In genomic region chr10:8830064-8830463, GRCh38 we compare ENCODE assay signal across 24 cellular contexts.
"Had no signal": no experiment of that assay in that cellular context is flagged by ENCODE, and none has a peak within 500 bp of the region (broad histone marks: within the 10 kb centered on the region; RNA-seq: fewer than 3 reads in every experiment).

No MANE protein-coding gene starts in this region.

- H3K27ac Mint-ChIP-seq: memory B cell; natural killer cell treated with Interleukin-12 subunit alpha and Interleukin-12 subunit beta and Interleukin-15 and Interleukin-18, amount 100 ng/mL, for 72 hours; neural progenitor cell; stimulated activated memory B cell treated with anti-CD40 and anti-IgM and Interleukin-4, amounts not matched to agents 10 μg/mL and 1 μg/mL and 100 μg/mL, for 72 hours; stimulated activated naive CD8-positive, alpha-beta T cell treated with anti-CD3 and anti-CD28 coated beads, Interleukin-15, amount 100 ng/mL, for 72 hours had no signal

- H3K27me3 Mint-ChIP-seq: memory B cell; stimulated activated memory B cell treated with anti-CD40 and anti-IgM and Interleukin-4, amounts not matched to agents 10 μg/mL and 1 μg/mL and 100 μg/mL, for 72 hours; stimulated activated naive CD8-positive, alpha-beta T cell treated with anti-CD3 and anti-CD28 coated beads, Interleukin-15, amount 100 ng/mL, for 72 hours had no signal

- H3K27me3 ChIP-seq: colonic mucosa, gastrocnemius medialis, heart right ventricle, ovary, spleen, testis, tibial nerve, upper lobe of right lung, vagina had no signal

- H3K36me3 ChIP-seq: colonic mucosa, gastrocnemius medialis, heart right ventricle, neural progenitor cell, ovary, spleen, tibial nerve, upper lobe of right lung, vagina had no signal

- H3K27ac ChIP-seq: colonic mucosa, gastrocnemius medialis, heart right ventricle, neural progenitor cell, ovary, spleen, testis, tibial nerve, upper lobe of right lung, vagina had no signal

- H3K4me2 ChIP-seq: neural progenitor cell had no signal

- FAIRE-seq: islet of Langerhans had no signal

- H3K9me3 Mint-ChIP-seq: natural killer cell treated with Interleukin-12 subunit alpha and Interleukin-12 subunit beta and Interleukin-15 and Interleukin-18, amount 100 ng/mL, for 72 hours; neural progenitor cell; stimulated activated memory B cell treated with anti-CD40 and anti-IgM and Interleukin-4, amounts not matched to agents 10 μg/mL and 1 μg/mL and 100 μg/mL, for 72 hours; stimulated activated naive CD8-positive, alpha-beta T cell treated with anti-CD3 and anti-CD28 coated beads, Interleukin-15, amount 100 ng/mL, for 72 hours had no signal

- H3K4me3 ChIP-seq: colonic mucosa, gastrocnemius medialis, heart right ventricle, neural progenitor cell, ovary, spleen, testis, tibial nerve, upper lobe of right lung, vagina had no signal

- H3K9me3 ChIP-seq: colonic mucosa, gastrocnemius medialis, heart right ventricle, ovary, spleen, testis, tibial nerve, upper lobe of right lung, vagina had no signal

- H3K4me1 ChIP-seq: colonic mucosa, gastrocnemius medialis, heart right ventricle, neural progenitor cell, spleen, testis, tibial nerve, upper lobe of right lung, vagina had no signal

- H3K4me3 Mint-ChIP-seq: memory B cell; natural killer cell treated with Interleukin-12 subunit alpha and Interleukin-12 subunit beta and Interleukin-15 and Interleukin-18, amount 100 ng/mL, for 72 hours; neural progenitor cell; stimulated activated memory B cell treated with anti-CD40 and anti-IgM and Interleukin-4, amounts not matched to agents 10 μg/mL and 1 μg/mL and 100 μg/mL, for 72 hours; stimulated activated naive CD8-positive, alpha-beta T cell treated with anti-CD3 and anti-CD28 coated beads, Interleukin-15, amount 100 ng/mL, for 72 hours had no signal

- H3K36me3 Mint-ChIP-seq: memory B cell; natural killer cell treated with Interleukin-12 subunit alpha and Interleukin-12 subunit beta and Interleukin-15 and Interleukin-18, amount 100 ng/mL, for 72 hours; neural progenitor cell; stimulated activated memory B cell treated with anti-CD40 and anti-IgM and Interleukin-4, amounts not matched to agents 10 μg/mL and 1 μg/mL and 100 μg/mL, for 72 hours had no signal

- DNase-seq: colonic mucosa; dermis blood vessel endothelial cell; gastrocnemius medialis; heart right ventricle; hypothalamus; midbrain; nucleus accumbens; ovary; right cardiac atrium; spleen; stimulated activated CD4-positive, alpha-beta T cell treated with anti-CD3 and anti-CD28 coated beads, Interleukin-15, amount 100 ng/mL, for 24 hours; stimulated activated CD4-positive, alpha-beta T cell treated with anti-CD3 and anti-CD28 coated beads, Interleukin-1b, Interleukin-23, amount 100 ng/mL, for 48 hours; stimulated activated CD4-positive, alpha-beta T cell treated with anti-CD3 and anti-CD28 coated beads, Interleukin-4, amount 100 ng/mL, for 24 hours; stimulated activated naive CD8-positive, alpha-beta T cell treated with anti-CD3 and anti-CD28 coated beads, Interleukin-15, amount 100 ng/mL, for 72 hours; testis; upper lobe of right lung had no signal

- H3K9ac ChIP-seq: neural progenitor cell had no signal

- ATAC-seq: gastrocnemius medialis; heart right ventricle; left lobe of liver; natural killer cell treated with Interleukin-12 subunit alpha and Interleukin-12 subunit beta and Interleukin-15 and Interleukin-18, amount 100 ng/mL, for 72 hours; right cardiac atrium; stimulated activated memory B cell treated with anti-CD40 and anti-IgM and Interleukin-4, amounts not matched to agents 10 μg/mL and 1 μg/mL and 100 μg/mL, for 72 hours; stimulated activated naive CD8-positive, alpha-beta T cell treated with anti-CD3 and anti-CD28 coated beads, Interleukin-15, amount 100 ng/mL, for 72 hours; upper lobe of right lung had no signal

- H3K4me1 Mint-ChIP-seq: memory B cell; neural progenitor cell; stimulated activated memory B cell treated with anti-CD40 and anti-IgM and Interleukin-4, amounts not matched to agents 10 μg/mL and 1 μg/mL and 100 μg/mL, for 72 hours had no signal
